1 cellular context compared by ENCODE assay signal in genomic region chr2:228446732-228447131, GRCh38.
TF ChIP-seq lines count a peak whose summit lies in the region.

No MANE protein-coding gene starts in this region.

TF ChIP-seq in GM23338, 12 proteins besides CTCF, POLR2A, EP300 and RAD21 (continued from another document):
- no peak for TF ChIP-seq REST (IDR thresholded peaks at IDR 0.05; ENCODE audit: unreplicated experiment)
- no peak for TF ChIP-seq NANOG (IDR thresholded peaks at IDR 0.05; ENCODE audit: borderline replicate concordance)
- TF ChIP-seq ZNF114 (CRISPR knock-in tag; IDR thresholded peaks at IDR 0.05) = no peak
- TF ChIP-seq JUNB (IDR thresholded peaks at IDR 0.05; ENCODE audit: unreplicated experiment) = no peak
- no peak for TF ChIP-seq POLR2AphosphoS5 (IDR thresholded peaks at IDR 0.05; ENCODE audit: low read depth)
- TF ChIP-seq EZH2 (IDR thresholded peaks at IDR 0.05; ENCODE audit: low read depth, unreplicated experiment) = no peak
- TF ChIP-seq ZNF331 (CRISPR knock-in tag; IDR thresholded peaks at IDR 0.05; ENCODE audit: low read depth) = no peak
- TF ChIP-seq STAT1 (IDR thresholded peaks at IDR 0.05; ENCODE audit: unreplicated experiment) = no peak
- TF ChIP-seq CREB1 (CRISPR knock-in tag; IDR thresholded peaks at IDR 0.05; ENCODE audit: low read depth) = no peak
